Comparison of ENCODE assay signal across 1 cellular context in genomic region chr9:27573699-27574265, GRCh38.
TF ChIP-seq lines count a peak whose summit lies in the region.

No MANE protein-coding gene starts in this region.

TF ChIP-seq in HEK293, 187 proteins besides CTCF, POLR2A, EP300 and RAD21 (continued from another document):
- no peak for TF ChIP-seq PRDM4 (tag by site-specific recombination; IDR thresholded peaks at IDR 0.05)
- TF ChIP-seq ZBTB1 (tag by site-specific recombination; IDR thresholded peaks at IDR 0.05): no peak
- TF ChIP-seq ZNF777 (tag by site-specific recombination; IDR thresholded peaks at IDR 0.05; ENCODE audit: borderline replicate concordance): no peak
- TF ChIP-seq ZNF398 (tag by site-specific recombination; IDR thresholded peaks at IDR 0.05): no peak
- peak; percentile 73; the same call in 1 of the 2 replicates for TF ChIP-seq ZNF394 (tag by site-specific recombination; IDR thresholded peaks at IDR 0.05; ENCODE audit: borderline replicate concordance)
- no peak for TF ChIP-seq ZNF23 (tag by site-specific recombination; IDR thresholded peaks at IDR 0.05; ENCODE audit: borderline replicate concordance)
- TF ChIP-seq SP7 (tag by site-specific recombination; IDR thresholded peaks at IDR 0.05): peak; percentile 46
- TF ChIP-seq ZNF148 (tag by site-specific recombination; IDR thresholded peaks at IDR 0.05; ENCODE audit: borderline replicate concordance): no peak
- no peak for TF ChIP-seq BCL11B (tag by site-specific recombination; IDR thresholded peaks at IDR 0.05; ENCODE audit: low read depth)
- peak; percentile 85 for TF ChIP-seq SP3 (tag by site-specific recombination; IDR thresholded peaks at IDR 0.05)
- TF ChIP-seq ZSCAN18 (tag by site-specific recombination; IDR thresholded peaks at IDR 0.05): no peak
- TF ChIP-seq EGR2 (tag by site-specific recombination; IDR thresholded peaks at IDR 0.05; ENCODE audit: low read depth): 0 out of 2 replicates have a peak, but pooled peaks have one; percentile 6
- no peak for TF ChIP-seq ZNF639 (tag by site-specific recombination; IDR thresholded peaks at IDR 0.05)
- peak; percentile 71 for TF ChIP-seq ZEB2 (tag by site-specific recombination; IDR thresholded peaks at IDR 0.05)
- TF ChIP-seq KLF8 (tag by site-specific recombination; IDR thresholded peaks at IDR 0.05): peak; percentile 64
- no peak for TF ChIP-seq ZNF645 (tag by site-specific recombination; IDR thresholded peaks at IDR 0.05)
- no peak for TF ChIP-seq ZNF121 (tag by site-specific recombination; IDR thresholded peaks at IDR 0.05)
- no peak for TF ChIP-seq IKZF3 (tag by site-specific recombination; IDR thresholded peaks at IDR 0.05)
- no peak; the same call in 1 of the 2 replicates for TF ChIP-seq ZBTB11 (tag by site-specific recombination; conservative IDR thresholded peaks at IDR 0.05; ENCODE audit: low read depth)
- TF ChIP-seq ZNF280C (tag by site-specific recombination; IDR thresholded peaks at IDR 0.05): no peak
- TF ChIP-seq ZNF76 (tag by site-specific recombination; IDR thresholded peaks at IDR 0.05; ENCODE audit: borderline replicate concordance, low read depth): peak; percentile 24; the same call in 1 of the 2 replicates
- no peak for TF ChIP-seq ZNF654 (tag by site-specific recombination; IDR thresholded peaks at IDR 0.05; ENCODE audit: low read depth)
- TF ChIP-seq ZNF248 (tag by site-specific recombination; IDR thresholded peaks at IDR 0.05): no peak
- no peak for TF ChIP-seq ZNF24 (tag by site-specific recombination; IDR thresholded peaks at IDR 0.05)
- TF ChIP-seq ZNF473 (tag by site-specific recombination; IDR thresholded peaks at IDR 0.05): no peak
TF ChIP-seq in HEK293: peak in this region for 37.
